In genomic region chr12:103996595-103996994, GRCh38 we compare ENCODE assay signal across 22 cellular contexts. TPM values are rescaled to one million over a fixed set of nuclear protein-coding genes. Genes with fewer than 3 reads are reported as not detected.
DNase-seq lines count a peak whose midpoint lies in the region; ATAC-seq and TF ChIP-seq lines count a peak whose summit lies in the region.
"Had no signal": no experiment of that assay in that cellular context is flagged by ENCODE, and none has a peak within 500 bp of the region (broad histone marks: within the 10 kb centered on the region; RNA-seq: fewer than 3 reads in every experiment).

No MANE protein-coding gene starts in this region.

- peak; percentile 14 for ATAC-seq in Right ventricle myocardium superior (ENCODE audit: poor library complexity)
- peak; percentile 24 for ATAC-seq in left ventricle myocardium superior
- ATAC-seq in HG02759 (IDR thresholded peaks at IDR 0.05; ENCODE audit: unreplicated experiment) = no peak
- ATAC-seq: A549, GM12878 had no signal

- H3K36me3 ChIP-seq in uterus = no peaks in the 10 kb centered on the region
- H3K36me3 ChIP-seq: BE2C had no signal

- DNase-seq in Right ventricle myocardium superior (peak; percentile 46), cardiac septum (ENCODE audit: low spot score) (no peak), left ventricle myocardium superior (peak; percentile 56), uterus (no peak), HT-29 (ENCODE audit: low spot score) (no peak)
- DNase-seq: 8988T; ACHN; AML-193; BE2C; CD4-positive, alpha-beta T cell; CD8-positive, alpha-beta memory T cell; DMS 273 treated with DMSO at 0.1 percent for 48 hours; DMS79; EL; GDM1; GM23248; H7; HCEC 1CT had no signal

- no peaks in the 10 kb centered on the region for H3K27me3 ChIP-seq in uterus
- H3K27me3 ChIP-seq: BE2C; BLaER1 treated with 17β-estradiol and CSF1 and Interleukin-3, amounts not matched to agents 10 nM and 100 nM had no signal

- TF ChIP-seq CTCF in uterus (IDR thresholded peaks at IDR 0.05) = no peak

- intact Hi-C loops in Right ventricle myocardium superior (cut with DNase I) (no loop called here), cardiac septum (cut with DNase I) (loop anchor here (10.0 kb wide), 1 partner anchor 58 kb away; the partner anchor contains the start of gene GLT8D2), left ventricle myocardium superior (cut with micrococcal nuclease) (no loop called here), uterus (cut with DNase I; ENCODE audit: low total_unique reads) (no loop called here)

- peak overlapping the region; percentile 52 to 73 for H3K27ac ChIP-seq in uterus
- H3K27ac ChIP-seq: A549; BLaER1 treated with 17β-estradiol and CSF1 and Interleukin-3, amounts not matched to agents 10 nM and 100 nM; GM23248 had no signal

- no peaks in the 10 kb centered on the region for H3K4me1 ChIP-seq in uterus
- H3K4me1 ChIP-seq: A549, BE2C had no signal

- no peak for TF ChIP-seq POLR2A in uterus (IDR thresholded peaks at IDR 0.05)

- H3K4me3 ChIP-seq in uterus = no peak overlapping the region
- H3K4me3 ChIP-seq: A549; BLaER1 treated with 17β-estradiol and CSF1 and Interleukin-3, amounts not matched to agents 10 nM and 100 nM; GM12878; GM23248 had no signal

- no peaks in the 10 kb centered on the region for H3K9me3 ChIP-seq in uterus
- H3K9me3 ChIP-seq: A549; BE2C; BLaER1 treated with 17β-estradiol and CSF1 and Interleukin-3, amounts not matched to agents 10 nM and 100 nM had no signal

RNA-seq across cellular contexts. Expression of gene TDG, which starts 30.9 kb away (rescaled TPM):
- total RNA-seq in Right ventricle myocardium superior (10.2 TPM), cardiac septum (13.0 TPM), left ventricle myocardium superior (11.2 TPM), uterus (10 to 100 TPM in 3 of 4 donors, 1 to 10 TPM in 1; 8.7 to 46.3 (median 19.9) TPM)
- total RNA-seq in HT-29 (2014; rRNA removed; shearing (Covaris generic)) = 28.8 and 32.0 TPM in 2 replicates

RNA-seq across cellular contexts. Expression of gene GLT8D2, which starts 53.4 kb away (rescaled TPM):
- total RNA-seq in Right ventricle myocardium superior = 6.1 TPM
- 5.5 TPM for total RNA-seq in cardiac septum
- 6.0 TPM for total RNA-seq in left ventricle myocardium superior
- total RNA-seq in uterus = 10 to 100 TPM in 3 of 4 donors, 1 to 10 TPM in 1; 2.6 to 93.0 (median 17.7) TPM
- total RNA-seq in HT-29 (2014; rRNA removed; shearing (Covaris generic)) = not detected in 2 replicates
- total RNA-seq: CD4-positive, alpha-beta T cell had no signal

Comparison
In these comparisons a context has a peak if more than half of its experiments do, and no peak if none do; other contexts are left out.
1. DNase-seq: peak in Right ventricle myocardium superior (single experiment) and left ventricle myocardium superior (single experiment); none in cardiac septum (single experiment), uterus (0 of 2) and HT-29 (single experiment).